In the genomic region with DNA sequence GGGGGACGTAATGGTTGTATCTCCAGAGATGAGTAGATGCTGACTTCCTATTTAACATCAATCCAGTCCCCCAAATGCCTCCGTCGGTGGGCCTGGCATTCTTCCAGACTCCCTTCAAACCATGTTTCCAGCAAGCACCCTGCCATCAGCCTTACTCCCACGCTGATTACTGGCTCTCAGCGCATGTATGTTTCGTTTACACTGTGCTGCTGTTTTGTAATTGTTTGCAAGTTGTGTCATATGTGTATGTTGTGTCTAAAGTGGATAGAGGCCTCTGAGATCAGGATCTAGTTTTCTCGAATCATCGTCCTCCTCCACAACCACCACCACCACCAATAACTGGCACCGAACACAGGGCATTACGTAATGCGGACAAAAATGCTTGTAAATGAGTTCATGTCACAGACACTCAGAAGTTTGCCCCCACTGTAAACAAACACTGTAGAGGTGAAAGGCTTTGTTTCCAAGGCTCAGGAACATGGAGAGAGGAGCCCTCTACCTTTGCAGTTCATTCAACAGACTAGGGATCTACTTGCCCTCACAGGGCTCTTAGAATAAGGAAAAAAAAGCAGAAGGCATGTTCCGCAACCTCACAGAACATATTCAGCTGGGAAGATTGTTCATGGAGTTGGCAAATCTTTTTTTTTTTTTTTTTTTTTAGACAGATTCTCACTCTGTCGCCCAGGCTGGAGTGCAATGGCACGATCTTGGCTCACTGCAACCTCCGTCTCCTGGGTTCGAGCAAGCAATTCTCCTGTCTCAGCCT, we compare ENCODE assay signal across 1 cellular context.
A peak's percentile ranks its signal among the peaks of the same experiment; 100 is the strongest.
TF ChIP-seq lines count a peak whose summit lies in the region.

No MANE protein-coding gene starts in this region.

TF ChIP-seq in HepG2, 621 proteins besides CTCF, POLR2A, EP300 and RAD21 (continued from another document and continues in another):
- TF ChIP-seq, protein P1, sequence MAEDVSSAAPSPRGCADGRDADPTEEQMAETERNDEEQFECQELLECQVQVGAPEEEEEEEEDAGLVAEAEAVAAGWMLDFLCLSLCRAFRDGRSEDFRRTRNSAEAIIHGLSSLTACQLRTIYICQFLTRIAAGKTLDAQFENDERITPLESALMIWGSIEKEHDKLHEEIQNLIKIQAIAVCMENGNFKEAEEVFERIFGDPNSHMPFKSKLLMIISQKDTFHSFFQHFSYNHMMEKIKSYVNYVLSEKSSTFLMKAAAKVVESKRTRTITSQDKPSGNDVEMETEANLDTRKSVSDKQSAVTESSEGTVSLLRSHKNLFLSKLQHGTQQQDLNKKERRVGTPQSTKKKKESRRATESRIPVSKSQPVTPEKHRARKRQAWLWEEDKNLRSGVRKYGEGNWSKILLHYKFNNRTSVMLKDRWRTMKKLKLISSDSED (CRISPR knock-in tag; IDR thresholded peaks at IDR 0.05), result no peak
- TF ChIP-seq, protein P2, sequence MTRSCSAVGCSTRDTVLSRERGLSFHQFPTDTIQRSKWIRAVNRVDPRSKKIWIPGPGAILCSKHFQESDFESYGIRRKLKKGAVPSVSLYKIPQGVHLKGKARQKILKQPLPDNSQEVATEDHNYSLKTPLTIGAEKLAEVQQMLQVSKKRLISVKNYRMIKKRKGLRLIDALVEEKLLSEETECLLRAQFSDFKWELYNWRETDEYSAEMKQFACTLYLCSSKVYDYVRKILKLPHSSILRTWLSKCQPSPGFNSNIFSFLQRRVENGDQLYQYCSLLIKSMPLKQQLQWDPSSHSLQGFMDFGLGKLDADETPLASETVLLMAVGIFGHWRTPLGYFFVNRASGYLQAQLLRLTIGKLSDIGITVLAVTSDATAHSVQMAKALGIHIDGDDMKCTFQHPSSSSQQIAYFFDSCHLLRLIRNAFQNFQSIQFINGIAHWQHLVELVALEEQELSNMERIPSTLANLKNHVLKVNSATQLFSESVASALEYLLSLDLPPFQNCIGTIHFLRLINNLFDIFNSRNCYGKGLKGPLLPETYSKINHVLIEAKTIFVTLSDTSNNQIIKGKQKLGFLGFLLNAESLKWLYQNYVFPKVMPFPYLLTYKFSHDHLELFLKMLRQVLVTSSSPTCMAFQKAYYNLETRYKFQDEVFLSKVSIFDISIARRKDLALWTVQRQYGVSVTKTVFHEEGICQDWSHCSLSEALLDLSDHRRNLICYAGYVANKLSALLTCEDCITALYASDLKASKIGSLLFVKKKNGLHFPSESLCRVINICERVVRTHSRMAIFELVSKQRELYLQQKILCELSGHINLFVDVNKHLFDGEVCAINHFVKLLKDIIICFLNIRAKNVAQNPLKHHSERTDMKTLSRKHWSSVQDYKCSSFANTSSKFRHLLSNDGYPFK (CRISPR knock-in tag; IDR thresholded peaks at IDR 0.05; ENCODE audit: borderline replicate concordance), result no peak
- TF ChIP-seq ZFP41 (CRISPR knock-in tag; IDR thresholded peaks at IDR 0.05; ENCODE audit: borderline replicate concordance) (no peak), ZNF562 (CRISPR knock-in tag; IDR thresholded peaks at IDR 0.05; ENCODE audit: borderline replicate concordance) (no peak), NR2C2 (CRISPR knock-in tag; IDR thresholded peaks at IDR 0.05; ENCODE audit: borderline replicate concordance) (peak; percentile 2; the same call in 1 of the 2 replicates), ZNF703 (CRISPR knock-in tag; IDR thresholded peaks at IDR 0.05; ENCODE audit: borderline replicate concordance) (no peak), TOE1 (CRISPR knock-in tag; IDR thresholded peaks at IDR 0.05) (no peak), POGZ (CRISPR knock-in tag; IDR thresholded peaks at IDR 0.05) (0 out of 2 replicates have a peak, but pooled peaks have one; percentile 17), NFIC (IDR thresholded peaks at IDR 0.05; ENCODE audit: low read length) (0 out of 2 replicates have a peak, but pooled peaks have one; percentile 29), SP140L (CRISPR knock-in tag; IDR thresholded peaks at IDR 0.05; ENCODE audit: borderline replicate concordance) (no peak), FOSL1 (CRISPR knock-in tag; IDR thresholded peaks at IDR 0.05; ENCODE audit: borderline replicate concordance) (no peak), BRD4 (CRISPR knock-in tag; IDR thresholded peaks at IDR 0.05) (no peak), ZNF713 (CRISPR knock-in tag; IDR thresholded peaks at IDR 0.05) (no peak), ZNF781 (CRISPR knock-in tag; IDR thresholded peaks at IDR 0.05; ENCODE audit: borderline replicate concordance, not compliant biosample characterization) (no peak), ZNF572 (CRISPR knock-in tag; IDR thresholded peaks at IDR 0.05) (0 out of 2 replicates have a peak, but pooled peaks have one; percentile 30), ISX (CRISPR knock-in tag; conservative IDR thresholded peaks at IDR 0.05) (no peak), IKZF4 (CRISPR knock-in tag; IDR thresholded peaks at IDR 0.05; ENCODE audit: borderline replicate concordance, low read depth, not compliant biosample characterization) (no peak), SNRNP70 (IDR thresholded peaks at IDR 0.05; ENCODE audit: low read depth, low read length) (no peak), SP1 (IDR thresholded peaks at IDR 0.05) (no peak), SP1 (CRISPR knock-in tag; IDR thresholded peaks at IDR 0.05) (no peak), HMGA1 (CRISPR knock-in tag; conservative IDR thresholded peaks at IDR 0.05) (no peak), ZNF232 (CRISPR knock-in tag; IDR thresholded peaks at IDR 0.05; ENCODE audit: borderline replicate concordance) (no peak), ZFP36L1 (CRISPR knock-in tag; IDR thresholded peaks at IDR 0.05) (peak; percentile 48; the same call in 1 of the 2 replicates), PHF8 (CRISPR knock-in tag; IDR thresholded peaks at IDR 0.05) (no peak), ZBTB20 (CRISPR knock-in tag; IDR thresholded peaks at IDR 0.05; ENCODE audit: borderline replicate concordance, low read depth) (0 out of 2 replicates have a peak, but pooled peaks have one; percentile 18), HOXA7 (CRISPR knock-in tag; IDR thresholded peaks at IDR 0.05) (0 out of 2 replicates have a peak, but pooled peaks have one; percentile 46), SKI (IDR thresholded peaks at IDR 0.05; ENCODE audit: partially characterized antibody) (peak; percentile 81), ZNF367 (CRISPR knock-in tag; IDR thresholded peaks at IDR 0.05; ENCODE audit: borderline replicate concordance) (no peak), FOXJ3 (CRISPR knock-in tag; IDR thresholded peaks at IDR 0.05; ENCODE audit: borderline replicate concordance) (peak; percentile 18; the same call in 1 of the 2 replicates), JUN (CRISPR knock-in tag; IDR thresholded peaks at IDR 0.05) (no peak), ELF3 (CRISPR knock-in tag; IDR thresholded peaks at IDR 0.05) (0 out of 2 replicates have a peak, but pooled peaks have one; percentile 19), ZNF674 (CRISPR knock-in tag; IDR thresholded peaks at IDR 0.05; ENCODE audit: low read depth) (no peak), MTF1 (CRISPR knock-in tag; IDR thresholded peaks at IDR 0.05) (no peak), NCOR1 (IDR thresholded peaks at IDR 0.05; ENCODE audit: borderline replicate concordance, low read length) (no peak), MXD4 (CRISPR knock-in tag; IDR thresholded peaks at IDR 0.05) (no peak)
- TF ChIP-seq, protein P3, sequence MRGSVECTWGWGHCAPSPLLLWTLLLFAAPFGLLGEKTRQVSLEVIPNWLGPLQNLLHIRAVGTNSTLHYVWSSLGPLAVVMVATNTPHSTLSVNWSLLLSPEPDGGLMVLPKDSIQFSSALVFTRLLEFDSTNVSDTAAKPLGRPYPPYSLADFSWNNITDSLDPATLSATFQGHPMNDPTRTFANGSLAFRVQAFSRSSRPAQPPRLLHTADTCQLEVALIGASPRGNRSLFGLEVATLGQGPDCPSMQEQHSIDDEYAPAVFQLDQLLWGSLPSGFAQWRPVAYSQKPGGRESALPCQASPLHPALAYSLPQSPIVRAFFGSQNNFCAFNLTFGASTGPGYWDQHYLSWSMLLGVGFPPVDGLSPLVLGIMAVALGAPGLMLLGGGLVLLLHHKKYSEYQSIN (CRISPR knock-in tag; IDR thresholded peaks at IDR 0.05; ENCODE audit: borderline replicate concordance), result no peak
- TF ChIP-seq, protein P4, sequence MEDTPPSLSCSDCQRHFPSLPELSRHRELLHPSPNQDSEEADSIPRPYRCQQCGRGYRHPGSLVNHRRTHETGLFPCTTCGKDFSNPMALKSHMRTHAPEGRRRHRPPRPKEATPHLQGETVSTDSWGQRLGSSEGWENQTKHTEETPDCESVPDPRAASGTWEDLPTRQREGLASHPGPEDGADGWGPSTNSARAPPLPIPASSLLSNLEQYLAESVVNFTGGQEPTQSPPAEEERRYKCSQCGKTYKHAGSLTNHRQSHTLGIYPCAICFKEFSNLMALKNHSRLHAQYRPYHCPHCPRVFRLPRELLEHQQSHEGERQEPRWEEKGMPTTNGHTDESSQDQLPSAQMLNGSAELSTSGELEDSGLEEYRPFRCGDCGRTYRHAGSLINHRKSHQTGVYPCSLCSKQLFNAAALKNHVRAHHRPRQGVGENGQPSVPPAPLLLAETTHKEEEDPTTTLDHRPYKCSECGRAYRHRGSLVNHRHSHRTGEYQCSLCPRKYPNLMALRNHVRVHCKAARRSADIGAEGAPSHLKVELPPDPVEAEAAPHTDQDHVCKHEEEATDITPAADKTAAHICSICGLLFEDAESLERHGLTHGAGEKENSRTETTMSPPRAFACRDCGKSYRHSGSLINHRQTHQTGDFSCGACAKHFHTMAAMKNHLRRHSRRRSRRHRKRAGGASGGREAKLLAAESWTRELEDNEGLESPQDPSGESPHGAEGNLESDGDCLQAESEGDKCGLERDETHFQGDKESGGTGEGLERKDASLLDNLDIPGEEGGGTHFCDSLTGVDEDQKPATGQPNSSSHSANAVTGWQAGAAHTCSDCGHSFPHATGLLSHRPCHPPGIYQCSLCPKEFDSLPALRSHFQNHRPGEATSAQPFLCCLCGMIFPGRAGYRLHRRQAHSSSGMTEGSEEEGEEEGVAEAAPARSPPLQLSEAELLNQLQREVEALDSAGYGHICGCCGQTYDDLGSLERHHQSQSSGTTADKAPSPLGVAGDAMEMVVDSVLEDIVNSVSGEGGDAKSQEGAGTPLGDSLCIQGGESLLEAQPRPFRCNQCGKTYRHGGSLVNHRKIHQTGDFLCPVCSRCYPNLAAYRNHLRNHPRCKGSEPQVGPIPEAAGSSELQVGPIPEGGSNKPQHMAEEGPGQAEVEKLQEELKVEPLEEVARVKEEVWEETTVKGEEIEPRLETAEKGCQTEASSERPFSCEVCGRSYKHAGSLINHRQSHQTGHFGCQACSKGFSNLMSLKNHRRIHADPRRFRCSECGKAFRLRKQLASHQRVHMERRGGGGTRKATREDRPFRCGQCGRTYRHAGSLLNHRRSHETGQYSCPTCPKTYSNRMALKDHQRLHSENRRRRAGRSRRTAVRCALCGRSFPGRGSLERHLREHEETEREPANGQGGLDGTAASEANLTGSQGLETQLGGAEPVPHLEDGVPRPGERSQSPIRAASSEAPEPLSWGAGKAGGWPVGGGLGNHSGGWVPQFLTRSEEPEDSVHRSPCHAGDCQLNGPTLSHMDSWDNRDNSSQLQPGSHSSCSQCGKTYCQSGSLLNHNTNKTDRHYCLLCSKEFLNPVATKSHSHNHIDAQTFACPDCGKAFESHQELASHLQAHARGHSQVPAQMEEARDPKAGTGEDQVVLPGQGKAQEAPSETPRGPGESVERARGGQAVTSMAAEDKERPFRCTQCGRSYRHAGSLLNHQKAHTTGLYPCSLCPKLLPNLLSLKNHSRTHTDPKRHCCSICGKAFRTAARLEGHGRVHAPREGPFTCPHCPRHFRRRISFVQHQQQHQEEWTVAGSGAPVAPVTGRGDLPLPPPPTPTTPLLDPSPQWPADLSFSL (CRISPR knock-in tag; IDR thresholded peaks at IDR 0.05), result peak; percentile 89
- TF ChIP-seq, protein P5, sequence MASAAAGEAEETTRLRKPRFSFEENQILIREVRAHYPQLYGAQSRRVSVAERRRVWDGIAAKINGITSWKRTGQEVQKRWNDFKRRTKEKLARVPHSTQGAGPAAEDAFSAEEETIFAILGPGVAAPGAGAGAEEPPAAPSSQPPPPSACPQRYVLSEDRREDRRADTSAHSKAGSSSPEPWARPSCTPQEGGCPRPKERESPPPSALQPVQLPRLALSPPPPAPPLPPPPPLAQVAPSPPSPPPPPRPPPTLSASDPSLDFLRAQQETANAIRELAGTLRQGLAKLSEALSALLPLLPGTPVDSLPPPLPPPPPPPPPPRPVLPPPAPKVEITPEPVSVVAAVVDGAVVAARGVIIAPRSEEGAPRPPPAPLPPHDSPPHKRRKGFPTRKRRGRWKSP (CRISPR knock-in tag; IDR thresholded peaks at IDR 0.05), result peak; percentile 40; the same call in 1 of the 2 replicates
- TF ChIP-seq, protein P6, sequence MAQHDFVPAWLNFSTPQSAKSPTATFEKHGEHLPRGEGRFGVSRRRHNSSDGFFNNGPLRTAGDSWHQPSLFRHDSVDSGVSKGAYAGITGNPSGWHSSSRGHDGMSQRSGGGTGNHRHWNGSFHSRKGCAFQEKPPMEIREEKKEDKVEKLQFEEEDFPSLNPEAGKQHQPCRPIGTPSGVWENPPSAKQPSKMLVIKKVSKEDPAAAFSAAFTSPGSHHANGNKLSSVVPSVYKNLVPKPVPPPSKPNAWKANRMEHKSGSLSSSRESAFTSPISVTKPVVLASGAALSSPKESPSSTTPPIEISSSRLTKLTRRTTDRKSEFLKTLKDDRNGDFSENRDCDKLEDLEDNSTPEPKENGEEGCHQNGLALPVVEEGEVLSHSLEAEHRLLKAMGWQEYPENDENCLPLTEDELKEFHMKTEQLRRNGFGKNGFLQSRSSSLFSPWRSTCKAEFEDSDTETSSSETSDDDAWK (CRISPR knock-in tag; IDR thresholded peaks at IDR 0.05), result no peak
- TF ChIP-seq, protein P7, sequence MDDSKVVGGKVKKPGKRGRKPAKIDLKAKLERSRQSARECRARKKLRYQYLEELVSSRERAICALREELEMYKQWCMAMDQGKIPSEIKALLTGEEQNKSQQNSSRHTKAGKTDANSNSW (CRISPR knock-in tag; IDR thresholded peaks at IDR 0.05; ENCODE audit: borderline replicate concordance), result no peak
- TF ChIP-seq, protein P8, sequence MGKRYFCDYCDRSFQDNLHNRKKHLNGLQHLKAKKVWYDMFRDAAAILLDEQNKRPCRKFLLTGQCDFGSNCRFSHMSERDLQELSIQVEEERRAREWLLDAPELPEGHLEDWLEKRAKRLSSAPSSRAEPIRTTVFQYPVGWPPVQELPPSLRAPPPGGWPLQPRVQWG (CRISPR knock-in tag; IDR thresholded peaks at IDR 0.05; ENCODE audit: borderline replicate concordance, low read depth), result no peak
- TF ChIP-seq, protein P9, sequence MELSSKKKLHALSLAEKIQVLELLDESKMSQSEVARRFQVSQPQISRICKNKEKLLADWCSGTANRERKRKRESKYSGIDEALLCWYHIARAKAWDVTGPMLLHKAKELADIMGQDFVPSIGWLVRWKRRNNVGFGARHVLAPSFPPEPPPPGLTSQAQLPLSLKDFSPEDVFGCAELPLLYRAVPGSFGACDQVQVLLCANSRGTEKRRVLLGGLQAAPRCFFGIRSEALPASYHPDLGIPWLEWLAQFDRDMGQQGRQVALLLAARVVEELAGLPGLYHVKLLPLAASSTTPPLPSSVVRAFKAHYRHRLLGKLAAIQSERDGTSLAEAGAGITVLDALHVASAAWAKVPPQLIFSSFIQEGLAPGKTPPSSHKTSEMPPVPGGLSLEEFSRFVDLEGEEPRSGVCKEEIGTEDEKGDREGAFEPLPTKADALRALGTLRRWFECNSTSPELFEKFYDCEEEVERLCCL (CRISPR knock-in tag; IDR thresholded peaks at IDR 0.05; ENCODE audit: borderline replicate concordance), result no peak
- TF ChIP-seq, protein P10, sequence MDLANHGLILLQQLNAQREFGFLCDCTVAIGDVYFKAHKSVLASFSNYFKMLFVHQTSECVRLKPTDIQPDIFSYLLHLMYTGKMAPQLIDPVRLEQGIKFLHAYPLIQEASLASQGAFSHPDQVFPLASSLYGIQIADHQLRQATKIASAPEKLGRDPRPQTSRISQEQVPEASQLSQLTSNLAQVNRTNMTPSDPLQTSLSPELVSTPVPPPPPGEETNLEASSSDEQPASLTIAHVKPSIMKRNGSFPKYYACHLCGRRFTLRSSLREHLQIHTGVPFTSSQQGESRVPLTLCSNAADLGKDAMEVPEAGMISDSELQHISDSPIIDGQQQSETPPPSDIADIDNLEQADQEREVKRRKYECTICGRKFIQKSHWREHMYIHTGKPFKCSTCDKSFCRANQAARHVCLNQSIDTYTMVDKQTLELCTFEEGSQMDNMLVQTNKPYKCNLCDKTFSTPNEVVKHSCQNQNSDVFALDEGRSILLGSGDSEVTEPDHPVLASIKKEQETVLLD (CRISPR knock-in tag; IDR thresholded peaks at IDR 0.05; ENCODE audit: low read depth), result no peak
